ENCODE assay signal across 23 cellular contexts in the genomic region with DNA sequence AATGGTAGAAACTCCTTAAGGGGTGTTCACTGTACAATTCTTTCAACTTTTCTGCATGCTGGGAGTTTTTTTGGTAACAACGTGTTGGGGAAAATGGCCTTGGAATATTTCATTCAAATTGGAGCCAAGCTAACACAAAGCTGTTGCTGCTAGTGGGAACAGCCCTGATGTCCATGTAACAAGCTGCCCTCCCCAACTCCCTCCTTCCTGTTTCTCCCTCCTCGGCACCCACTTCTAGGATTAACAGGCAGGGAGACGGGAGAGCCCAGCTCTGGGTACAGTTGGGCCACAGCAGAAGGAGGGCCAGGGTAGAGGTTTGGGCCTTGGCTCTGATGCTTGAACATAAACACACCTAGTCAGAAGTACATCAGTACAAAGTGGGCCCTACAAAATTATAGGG.
"Had no signal": no experiment of that assay in that cellular context is flagged by ENCODE, and none has a peak within 500 bp of the region (broad histone marks: within the 10 kb centered on the region; RNA-seq: fewer than 3 reads in every experiment).

No MANE protein-coding gene starts in this region.

- H3K9me3 Mint-ChIP-seq: activated naive CD8-positive, alpha-beta T cell treated with anti-CD3 and anti-CD28 coated beads for 36 hours; activated T-cell treated with anti-CD3 and anti-CD28 coated beads, Interleukin-2, amount 50 U/mL, for 24 hours; activated T-helper 2 cell treated with anti-CD3 and anti-CD28 coated beads, Interferon-gamma antibody, Interleukin-2, Interleukin-4, amounts not matched to agents 10 μg/mL and 5 μg/mL and 100 μg/mL, durations not matched to agents 14 hours and 24 hours and 36 hours; natural killer cell treated with Interleukin-12 subunit alpha and Interleukin-12 subunit beta and Interleukin-15 and Interleukin-18, amount 100 ng/mL, for 72 hours; stimulated activated memory B cell treated with anti-CD40 and anti-IgM and Interleukin-4, amounts not matched to agents 10 μg/mL and 1 μg/mL and 100 μg/mL, for 72 hours had no signal

- H3K4me3 ChIP-seq: coronary artery, gastroesophageal sphincter, thoracic aorta, upper lobe of left lung had no signal

- H3K4me1 ChIP-seq: parathyroid adenoma had no signal

- H3K27ac ChIP-seq: coronary artery, epithelial cell of prostate, gastroesophageal sphincter, neutrophil, parathyroid adenoma, thoracic aorta, upper lobe of left lung had no signal

- H3K27ac Mint-ChIP-seq: activated T-cell treated with anti-CD3 and anti-CD28 coated beads, Interleukin-2, amount 50 U/mL, for 24 hours; activated T-helper 2 cell treated with anti-CD3 and anti-CD28 coated beads, Interferon-gamma antibody, Interleukin-2, Interleukin-4, amounts not matched to agents 10 μg/mL and 5 μg/mL and 100 μg/mL, durations not matched to agents 14 hours and 24 hours and 36 hours; natural killer cell treated with Interleukin-12 subunit alpha and Interleukin-12 subunit beta and Interleukin-15 and Interleukin-18, amount 100 ng/mL, for 72 hours; stimulated activated memory B cell treated with anti-CD40 and anti-IgM and Interleukin-4, amounts not matched to agents 10 μg/mL and 1 μg/mL and 100 μg/mL, for 72 hours had no signal

- H3K27me3 ChIP-seq: gastroesophageal sphincter, neutrophil, upper lobe of left lung had no signal

- H3K27me3 Mint-ChIP-seq: activated naive CD8-positive, alpha-beta T cell treated with anti-CD3 and anti-CD28 coated beads for 36 hours; activated T-cell treated with anti-CD3 and anti-CD28 coated beads, Interleukin-2, amount 50 U/mL, for 24 hours; natural killer cell treated with Interleukin-12 subunit alpha and Interleukin-12 subunit beta and Interleukin-15 and Interleukin-18, amount 100 ng/mL, for 72 hours; stimulated activated memory B cell treated with anti-CD40 and anti-IgM and Interleukin-4, amounts not matched to agents 10 μg/mL and 1 μg/mL and 100 μg/mL, for 72 hours had no signal

- ATAC-seq: gastroesophageal sphincter; natural killer cell treated with Interleukin-12 subunit alpha and Interleukin-12 subunit beta and Interleukin-15 and Interleukin-18, amount 100 ng/mL, for 72 hours; right cardiac atrium; stimulated activated memory B cell treated with anti-CD40 and anti-IgM and Interleukin-4, amounts not matched to agents 10 μg/mL and 1 μg/mL and 100 μg/mL, for 72 hours had no signal

- DNase-seq: activated CD4-positive, alpha-beta T cell treated with anti-CD3 and anti-CD28 coated beads, Interleukin-2, amount 50 U/mL, for 1 hour; activated CD4-positive, CD25-positive, alpha-beta regulatory T cell treated with anti-CD3 and anti-CD28 coated beads, Interleukin-2, amount 50 U/mL, for 72 hours; activated CD8-positive, alpha-beta memory T cell treated with anti-CD3 and anti-CD28 coated beads for 24 hours; activated CD8-positive, alpha-beta memory T cell treated with anti-CD3 and anti-CD28 coated beads, Interleukin-2, amount 50 U/mL, for 4 hours; activated naive CD4-positive, alpha-beta T cell; activated naive CD8-positive, alpha-beta T cell treated with anti-CD3 and anti-CD28 coated beads for 36 hours; activated T-cell treated with anti-CD3 and anti-CD28 coated beads, Interleukin-2, amount 50 U/mL, for 24 hours; amygdala; cerebellar nuclear complex; head of caudate nucleus; midbrain; right cardiac atrium; stimulated activated CD4-positive, alpha-beta T cell treated with anti-CD3 and anti-CD28 coated beads, Interleukin-12 subunit alpha, Interleukin-12 subunit beta, amount 100 ng/mL, for 4 hours; upper lobe of left lung had no signal

- H3K9me3 ChIP-seq: gastroesophageal sphincter, neutrophil, thoracic aorta, upper lobe of left lung had no signal

- H3K4me3 Mint-ChIP-seq: activated naive CD8-positive, alpha-beta T cell treated with anti-CD3 and anti-CD28 coated beads for 36 hours; activated T-cell treated with anti-CD3 and anti-CD28 coated beads, Interleukin-2, amount 50 U/mL, for 24 hours; natural killer cell treated with Interleukin-12 subunit alpha and Interleukin-12 subunit beta and Interleukin-15 and Interleukin-18, amount 100 ng/mL, for 72 hours; stimulated activated memory B cell treated with anti-CD40 and anti-IgM and Interleukin-4, amounts not matched to agents 10 μg/mL and 1 μg/mL and 100 μg/mL, for 72 hours had no signal
